8 cellular contexts compared by ENCODE assay signal in genomic region chr1:167934407-167935251, GRCh38. TPM values are rescaled to one million over a fixed set of nuclear protein-coding genes. Genes with fewer than 3 reads are reported as not detected.
DNase-seq lines count a peak whose midpoint lies in the region; ATAC-seq and TF ChIP-seq lines count a peak whose summit lies in the region.

No MANE protein-coding gene starts in this region.

- peak overlapping the region; percentile 94 for H3K4me3 Mint-ChIP-seq in nephron progenitor cell

- WGBS in ectodermal cell, 2 experiments = 71 to 77% methylated on average over 4 of the region's 4 CpGs

- H3K4me3 ChIP-seq in ectodermal cell (ENCODE audit: insufficient read depth, low read depth, low read length) = peak overlapping the region; percentile 93

- no peak for TF ChIP-seq CTCF in nephron progenitor cell (IDR thresholded peaks at IDR 0.05)

- no peaks in the 10 kb centered on the region for H3K9me3 ChIP-seq in ectodermal cell (ENCODE audit: control insufficient read depth, low read length)

- peak; percentile 32 for DNase-seq in NOMO-1 treated with DMSO at 0.1 percent for 48 hours (lab: John Stamatoyannopoulos, UW; ENCODE audit: unreplicated experiment)
- DNase-seq in NOMO-1 treated with dmso at 0.1 percent for 144 hours (lab: John Stamatoyannopoulos, UW; ENCODE audit: unreplicated experiment) = no peak
- peak; percentile 86 for DNase-seq in OCI-M1 (lab: John Stamatoyannopoulos, UW)
- DNase-seq in nephron progenitor cell = no peak
- no peak for DNase-seq in anterior cingulate cortex (lab: John Stamatoyannopoulos, UW)

- ATAC-seq in HG03045 (IDR thresholded peaks at IDR 0.05; ENCODE audit: unreplicated experiment) = no peak
- no peak for ATAC-seq in GM19455 (IDR thresholded peaks at IDR 0.05; ENCODE audit: unreplicated experiment)

- no peaks in the 10 kb centered on the region for H3K36me3 Mint-ChIP-seq in nephron progenitor cell (ENCODE audit: low read depth)

- no peaks in the 10 kb centered on the region for H3K9me3 Mint-ChIP-seq in nephron progenitor cell

- H3K27me3 ChIP-seq in ectodermal cell (ENCODE audit: control insufficient read depth, insufficient read depth, low read length, poor library complexity, severe bottlenecking) = no peaks in the 10 kb centered on the region

- no peaks in the 10 kb centered on the region for H3K36me3 ChIP-seq in ectodermal cell (ENCODE audit: control insufficient read depth, insufficient read depth, low read length)

- peaks cover 30% of the 10 kb centered on the region for H3K4me1 Mint-ChIP-seq in nephron progenitor cell

- H3K4me1 ChIP-seq in ectodermal cell (ENCODE audit: control insufficient read depth, insufficient read depth, low read length) = peaks cover 9% of the 10 kb centered on the region

- peaks cover 3% of the 10 kb centered on the region for H3K27me3 Mint-ChIP-seq in nephron progenitor cell (ENCODE audit: low read depth, poor library complexity)

- H3K27ac ChIP-seq in ectodermal cell (ENCODE audit: insufficient read depth, low read depth, low read length, poor library complexity, severe bottlenecking) = peak overlapping the region; percentile 99

- peak overlapping the region; percentile 95 for H3K27ac Mint-ChIP-seq in nephron progenitor cell

RNA-seq across cellular contexts. Expression of gene DCAF6, which starts 1.9 kb away (rescaled TPM):
- 15.1 TPM for polyA plus RNA-seq in ectodermal cell (2013, experiment 1 of 4)
- polyA plus RNA-seq in ectodermal cell (2013, experiment 2 of 4) = 16.6 TPM
- 14.5 TPM for polyA plus RNA-seq in ectodermal cell (2013, experiment 3 of 4)
- polyA plus RNA-seq in ectodermal cell (2013, experiment 4 of 4) = 14.5 TPM

RNA-seq across cellular contexts. Expression of gene MPC2, which starts 2.2 kb away (rescaled TPM):
- polyA plus RNA-seq in ectodermal cell (2013, experiment 1 of 4) = 38.6 TPM
- 39.7 TPM for polyA plus RNA-seq in ectodermal cell (2013, experiment 2 of 4)
- polyA plus RNA-seq in ectodermal cell (2013, experiment 3 of 4) = 39.6 TPM
- polyA plus RNA-seq in ectodermal cell (2013, experiment 4 of 4) = 37.2 TPM

RNA-seq across cellular contexts. Expression of gene ADCY10, which starts 20.7 kb away (rescaled TPM):
- not detected for polyA plus RNA-seq in ectodermal cell (2013, experiment 1 of 4)
- polyA plus RNA-seq in ectodermal cell (2013, experiment 2 of 4) = not detected
- not detected for polyA plus RNA-seq in ectodermal cell (2013, experiment 3 of 4)
- polyA plus RNA-seq in ectodermal cell (2013, experiment 4 of 4) = not detected

Comparison
In these comparisons a context has a peak if more than half of its experiments do, and no peak if none do; other contexts are left out.
1. DNase-seq: peak in NOMO-1 treated with DMSO at 0.1 percent for 48 hours (single experiment) and OCI-M1 (single experiment); none in NOMO-1 treated with dmso at 0.1 percent for 144 hours (single experiment), nephron progenitor cell (single experiment) and anterior cingulate cortex (0 of 58).